ENCODE assay signal across 8 cellular contexts in the genomic region with DNA sequence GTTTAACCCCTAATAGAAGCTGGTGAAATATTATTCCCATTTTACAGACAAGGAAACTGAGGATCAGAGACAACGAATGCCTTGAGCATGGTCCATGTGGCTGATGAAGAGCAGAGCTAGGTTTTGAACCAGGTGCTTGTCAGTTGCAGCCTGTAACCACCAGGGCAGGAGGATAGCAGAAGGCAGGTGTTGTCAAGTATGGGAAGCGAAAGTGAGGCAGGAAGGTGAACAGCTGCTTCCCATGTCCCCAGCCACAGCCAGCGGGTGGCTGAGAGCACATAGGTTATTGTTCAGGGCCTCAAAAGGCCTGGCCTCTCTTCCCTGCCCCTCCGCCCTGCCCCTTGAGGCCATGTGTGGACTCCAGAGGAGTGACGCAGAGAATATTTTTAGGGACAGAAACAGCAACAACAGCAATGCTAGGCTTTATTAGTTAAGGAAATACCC. TPM values are rescaled to one million over a fixed set of nuclear protein-coding genes. Genes with fewer than 3 reads are reported as not detected.
DNase-seq lines count a peak whose midpoint lies in the region; ATAC-seq and TF ChIP-seq lines count a peak whose summit lies in the region.

No MANE protein-coding gene starts in this region.

- 0 out of 2 replicates have a peak, but pooled peaks cover 3% of the 10 kb centered on the region for H3F3A ChIP-seq in Loucy (ENCODE audit: low read depth)

- no peak; the same call in 1 of the 2 replicates for TF ChIP-seq CTCF in Loucy (conservative IDR thresholded peaks at IDR 0.05; ENCODE audit: low read length)
- no peak for TF ChIP-seq CTCF in uterus (IDR thresholded peaks at IDR 0.05)

- peak; percentile 61 for DNase-seq in hepatic stellate cell (ENCODE audit: low spot score)
- DNase-seq in NK-92 (lab: John Stamatoyannopoulos, UW; ENCODE audit: unreplicated experiment), result no peak
- no peak for DNase-seq in uterus
- no peak for DNase-seq in cerebellar nuclear complex (lab: John Stamatoyannopoulos, UW)

- no peak overlapping the region for H3K27ac ChIP-seq in uterus

- no peak overlapping the region for H2AFZ ChIP-seq in Loucy (ENCODE audit: low read length)

- H3K36me3 ChIP-seq in Loucy (ENCODE audit: insufficient read depth, low read length) (no peaks in the 10 kb centered on the region), uterus (no peaks in the 10 kb centered on the region)

- no peaks in the 10 kb centered on the region for H3K79me2 ChIP-seq in Loucy (ENCODE audit: insufficient read depth, low read length)

- peak; percentile 85 for ATAC-seq in GM18505 (IDR thresholded peaks at IDR 0.05; ENCODE audit: unreplicated experiment)
- ATAC-seq in GM21723 (IDR thresholded peaks at IDR 0.05; ENCODE audit: unreplicated experiment), result peak; percentile 89
- ATAC-seq in HG03457 (IDR thresholded peaks at IDR 0.05; ENCODE audit: unreplicated experiment), result no peak

- peak overlapping the region; percentile 15 for H3K4me2 ChIP-seq in Loucy (ENCODE audit: low read depth, low read length, poor library complexity, severe bottlenecking)

- peaks cover 67% of the 10 kb centered on the region for H3K4me1 ChIP-seq in Loucy (ENCODE audit: insufficient read depth, low read length, poor library complexity, severe bottlenecking)
- H3K4me1 ChIP-seq in uterus, result no peaks in the 10 kb centered on the region

- H3K9me3 ChIP-seq in Loucy (ENCODE audit: insufficient read depth, low read depth, low read length) (no peaks in the 10 kb centered on the region), uterus (no peaks in the 10 kb centered on the region)

- intact Hi-C loops in uterus (cut with DNase I; ENCODE audit: low total_unique reads), result no loop called here

- H3K9me2 ChIP-seq in Loucy (replicated peaks; ENCODE audit: low read depth, low read length), result no peaks in the 10 kb centered on the region

- TF ChIP-seq POLR2A in GM18505 (IDR thresholded peaks at IDR 0.05; ENCODE audit: borderline replicate concordance, extremely low read depth, insufficient read depth, insufficient read length) (no peak), uterus (IDR thresholded peaks at IDR 0.05) (no peak)

- H3K9ac ChIP-seq in Loucy (ENCODE audit: low read depth, low read length, poor library complexity, severe bottlenecking), result no peak overlapping the region

- H3K4me3 ChIP-seq in Loucy (ENCODE audit: low read length, poor library complexity, severe bottlenecking) (no peak overlapping the region), uterus (no peak overlapping the region)

- no peaks in the 10 kb centered on the region for H4K20me1 ChIP-seq in Loucy (ENCODE audit: insufficient read depth, low read length, poor library complexity, severe bottlenecking)

- H3K27me3 ChIP-seq in Loucy (ENCODE audit: insufficient read depth, low read length, poor library complexity, severe bottlenecking) (no peaks in the 10 kb centered on the region), uterus (no peaks in the 10 kb centered on the region)

RNA-seq across cellular contexts. Expression of gene IQSEC3, which starts 39.6 kb away (rescaled TPM):
- 1 to 10 TPM in 2 of 4 donors, under 1 TPM in 2; under 0.01 to 2.9 (median 1.3) TPM for total RNA-seq in uterus
